ENCODE assay signal across 1 cellular context in genomic region chr3:147411235-147411607, GRCh38.
TF ChIP-seq lines count a peak whose summit lies in the region.

No MANE protein-coding gene starts in this region.

TF ChIP-seq in H1, 55 proteins besides CTCF, POLR2A, EP300 and RAD21:
- peak; percentile 98 for TF ChIP-seq RNF2 (IDR thresholded peaks at IDR 0.05; ENCODE audit: borderline replicate concordance, low read depth, low read length, missing control alignments, poor library complexity, severe bottlenecking)
- TF ChIP-seq SIRT6 (IDR thresholded peaks at IDR 0.05; ENCODE audit: low read length): no peak
- TF ChIP-seq CTBP2 (IDR thresholded peaks at IDR 0.05; ENCODE audit: borderline replicate concordance, insufficient read depth, insufficient read length, low read length): peak; percentile 4
- peak; percentile 95; the same call in 1 of the 2 replicates for TF ChIP-seq CBX8 (IDR thresholded peaks at IDR 0.05; ENCODE audit: borderline replicate concordance, low read depth, low read length)
- TF ChIP-seq EGR1 (IDR thresholded peaks at IDR 0.05; ENCODE audit: borderline replicate concordance, low read depth, low read length): no peak
- peak; percentile 95 for TF ChIP-seq EZH2 (IDR thresholded peaks at IDR 0.05; ENCODE audit: low read depth, low read length, severe bottlenecking)
- no peak for TF ChIP-seq NRF1 (IDR thresholded peaks at IDR 0.05; ENCODE audit: low read depth, low read length)
- TF ChIP-seq MAFK (IDR thresholded peaks at IDR 0.05; ENCODE audit: low read depth, low read length): no peak
- TF ChIP-seq ATF2 (IDR thresholded peaks at IDR 0.05; ENCODE audit: low read length): no peak
- TF ChIP-seq SUZ12 (IDR thresholded peaks at IDR 0.05; ENCODE audit: low read length): peak; percentile 80; the same call in 1 of the 2 replicates
TF ChIP-seq in H1: peak in this region for 5.
